In genomic region chr4:182717788-182718583, GRCh38 we compare ENCODE assay signal across 18 cellular contexts.
DNase-seq lines count a peak whose midpoint lies in the region; ATAC-seq and TF ChIP-seq lines count a peak whose summit lies in the region.
"Had no signal": no experiment of that assay in that cellular context is flagged by ENCODE, and none has a peak within 500 bp of the region (broad histone marks: within the 10 kb centered on the region; RNA-seq: fewer than 3 reads in every experiment).

No MANE protein-coding gene starts in this region.

- ATAC-seq in GM18505 (IDR thresholded peaks at IDR 0.05; ENCODE audit: unreplicated experiment) (peak; percentile 81), GM21526 (IDR thresholded peaks at IDR 0.05; ENCODE audit: low FRiP score, unreplicated experiment) (peak; percentile 89), HG02970 (IDR thresholded peaks at IDR 0.05; ENCODE audit: low FRiP score, unreplicated experiment) (peak; percentile 33), HG03521 (IDR thresholded peaks at IDR 0.05; ENCODE audit: unreplicated experiment) (peak; percentile 77)
- ATAC-seq: activated CD4-positive, CD25-positive, alpha-beta regulatory T cell treated with anti-CD3 and anti-CD28 coated beads, Interleukin-2, amount 50 U/mL, for 24 hours; left lung; psoas muscle had no signal

- no peak for DNase-seq in DMS114 treated with DMSO at 0.1 percent for 48 hours (lab: John Stamatoyannopoulos, UW; ENCODE audit: unreplicated experiment)
- no peak for DNase-seq in NAMALWA (ENCODE audit: low spot score)
- DNase-seq in DMS79 treated with DMSO at 0.1 percent for 48 hours (lab: John Stamatoyannopoulos, UW): no peak
- DNase-seq in germinal center (ENCODE audit: low spot score): no peak
- DNase-seq: activated naive CD4-positive, alpha-beta T cell treated with anti-CD3 and anti-CD28 coated beads, Interleukin-2, amount 10 ng/mL, durations not matched to agents 7 days and 5 days; GF-D8; GOT3; naive B cell; NCI-H187; NCI-H69; psoas muscle; stimulated activated CD4-positive, alpha-beta T cell treated with anti-CD3 and anti-CD28 coated beads, Interleukin-15, amount 100 ng/mL, for 24 hours had no signal

- no peak for TF ChIP-seq POLR2A in GM18505 (IDR thresholded peaks at IDR 0.05; ENCODE audit: borderline replicate concordance, extremely low read depth, insufficient read depth, insufficient read length)

Comparison
In these comparisons a context has a peak if more than half of its experiments do, and no peak if none do; other contexts are left out.
1. ATAC-seq: peak in every context shown above with its lines; median percentile 89 in GM21526; 81 in GM18505; 77 in HG03521; 33 in HG02970.